In the genomic region with DNA sequence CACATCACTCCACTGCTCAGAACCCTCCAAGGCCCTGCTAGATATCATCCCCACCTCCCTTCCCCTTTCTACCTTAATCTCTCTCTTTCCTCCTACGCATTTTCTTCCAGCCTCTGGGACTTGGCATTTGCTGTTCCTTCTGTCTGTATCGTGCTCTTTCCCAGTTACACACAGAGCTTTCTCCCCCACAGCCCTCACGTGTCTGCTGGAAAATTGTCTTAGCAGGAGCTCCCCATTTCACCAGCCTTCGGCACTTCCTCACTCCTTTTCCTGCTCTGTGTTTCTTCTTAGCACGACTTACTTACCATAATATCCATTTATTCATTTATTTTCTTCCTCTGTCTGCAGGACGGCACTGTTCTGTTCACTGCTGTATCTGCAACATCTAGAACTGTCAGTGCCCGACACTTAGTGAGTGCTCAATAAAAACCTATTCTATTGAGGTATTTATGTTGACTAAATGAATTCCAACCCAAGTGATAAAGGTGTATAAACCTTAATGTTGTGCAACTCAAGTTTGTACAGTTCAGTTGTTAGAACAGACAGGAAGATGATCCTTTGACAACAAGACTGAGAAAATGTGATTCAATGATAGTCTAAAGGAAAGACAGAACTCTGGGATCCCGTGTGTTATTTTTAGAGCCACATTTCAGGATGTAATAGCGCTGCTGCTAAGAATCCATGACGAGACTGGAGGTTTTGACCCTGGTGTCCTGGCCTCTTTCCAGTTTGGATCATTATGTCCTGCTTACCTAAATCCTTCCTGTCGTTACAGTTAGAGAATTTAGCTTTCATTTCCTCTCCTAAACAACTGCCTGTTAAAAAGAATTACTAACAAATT, we compare ENCODE assay signal across 10 cellular contexts.
DNase-seq lines count a peak whose midpoint lies in the region; ATAC-seq and TF ChIP-seq lines count a peak whose summit lies in the region.
"Had no signal": no experiment of that assay in that cellular context is flagged by ENCODE, and none has a peak within 500 bp of the region (broad histone marks: within the 10 kb centered on the region; RNA-seq: fewer than 3 reads in every experiment).

No MANE protein-coding gene starts in this region.

- H3K9me3 ChIP-seq in BLaER1: no peaks in the 10 kb centered on the region
- no peaks in the 10 kb centered on the region for H3K9me3 ChIP-seq in parathyroid adenoma (ENCODE audit: control insufficient read depth, low read length)
- no peaks in the 10 kb centered on the region for H3K9me3 ChIP-seq in ascending aorta

- H3K4me3 ChIP-seq in BLaER1: no peak overlapping the region
- no peak overlapping the region for H3K4me3 ChIP-seq in parathyroid adenoma (ENCODE audit: low read depth, low read length)
- H3K4me3 ChIP-seq in ascending aorta: no peak overlapping the region
- H3K4me3 ChIP-seq: dorsolateral prefrontal cortex had no signal

- ATAC-seq in GM21717 (IDR thresholded peaks at IDR 0.05; ENCODE audit: unreplicated experiment): no peak

- H3K4me1 ChIP-seq in BLaER1 (peaks cover 45% of the 10 kb centered on the region), parathyroid adenoma (no peaks in the 10 kb centered on the region), ascending aorta (peaks cover 0 to 4% of the 10 kb centered on the region in 2 donors)

- H3K27ac ChIP-seq in BLaER1: no peak overlapping the region
- H3K27ac ChIP-seq in parathyroid adenoma: peak overlapping the region; percentile 15
- H3K27ac ChIP-seq in ascending aorta: no peak overlapping the region

- no peaks in the 10 kb centered on the region for H3K79me2 ChIP-seq in parathyroid adenoma

- no peak overlapping the region for H2AFZ ChIP-seq in parathyroid adenoma

- intact Hi-C loops in ascending aorta (cut with DNase I): no loop called here

- no peak for TF ChIP-seq CTCF in parathyroid adenoma (IDR thresholded peaks at IDR 0.05)
- no peak for TF ChIP-seq CTCF in ascending aorta (IDR thresholded peaks at IDR 0.05)

- H3K9ac ChIP-seq in BLaER1: no peak overlapping the region
- H3K9ac ChIP-seq in parathyroid adenoma: no peak overlapping the region

- H3K27me3 ChIP-seq in BLaER1 (no peaks in the 10 kb centered on the region), parathyroid adenoma (ENCODE audit: control insufficient read depth, insufficient read depth, low read length) (no peaks in the 10 kb centered on the region), ascending aorta (no peaks in the 10 kb centered on the region)
- H3K27me3 ChIP-seq: dorsolateral prefrontal cortex had no signal

- H3K36me3 ChIP-seq in BLaER1: no peaks in the 10 kb centered on the region
- H3K36me3 ChIP-seq in parathyroid adenoma (ENCODE audit: control insufficient read depth, insufficient read depth, low read length): no peaks in the 10 kb centered on the region
- H3K36me3 ChIP-seq in ascending aorta: no peaks in the 10 kb centered on the region

- no peaks in the 10 kb centered on the region for H4K20me1 ChIP-seq in BLaER1

- H3K4me2 ChIP-seq in BLaER1 (peak overlapping the region; percentile 59), parathyroid adenoma (ENCODE audit: low read length) (no peak overlapping the region)

- DNase-seq in RPMI7951 (ENCODE audit: low read depth): peak; percentile 83
- peak; percentile 7 for DNase-seq in globus pallidus (ENCODE audit: low spot score)
- no peak for DNase-seq in ascending aorta (ENCODE audit: low spot score in 2 of 2)
- no peak for DNase-seq in NCI-H446 (lab: John Stamatoyannopoulos, UW)
- DNase-seq in Ammon's horn (ENCODE audit: low spot score): no peak
- DNase-seq: dorsolateral prefrontal cortex, MV-4-11 had no signal

Comparison
In these comparisons a context has a peak if more than half of its experiments do, and no peak if none do; other contexts are left out.
1. DNase-seq: peak in RPMI7951 (single experiment) and globus pallidus (single experiment); none in ascending aorta (0 of 2), NCI-H446 (0 of 2) and Ammon's horn (single experiment).